In the genomic region with DNA sequence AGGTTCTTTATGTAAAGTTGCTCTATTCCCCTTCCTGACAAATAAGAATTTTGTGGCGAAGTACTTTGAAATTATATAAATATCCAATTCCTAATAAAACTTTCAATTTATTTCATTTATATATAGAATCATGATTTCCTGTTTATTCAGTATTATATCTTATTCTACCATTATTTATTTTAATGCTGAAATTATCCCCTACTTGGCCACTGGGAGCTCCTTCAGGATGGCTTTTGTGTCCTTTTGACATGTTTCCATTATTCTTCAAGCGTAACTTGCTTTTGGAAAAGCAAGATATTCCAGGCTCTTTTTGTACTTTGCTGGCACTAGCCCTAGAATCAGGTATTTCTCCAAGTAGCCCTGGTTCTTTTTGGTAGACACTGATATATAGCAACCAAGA, we compare ENCODE assay signal across 1 cellular context.
TF ChIP-seq lines count a peak whose summit lies in the region.

No MANE protein-coding gene starts in this region.

TF ChIP-seq in K562, 482 proteins besides CTCF, POLR2A, EP300 and RAD21:
- TF ChIP-seq NCOA1 (IDR thresholded peaks at IDR 0.05; ENCODE audit: low read depth) (no peak), MAZ (CRISPR knock-in tag; conservative IDR thresholded peaks at IDR 0.05 in 1 of 2, IDR thresholded peaks at IDR 0.05 in 1 of 2) (no peak), ZNF282 (CRISPR knock-in tag; IDR thresholded peaks at IDR 0.05) (no peak)
